In the genomic region with DNA sequence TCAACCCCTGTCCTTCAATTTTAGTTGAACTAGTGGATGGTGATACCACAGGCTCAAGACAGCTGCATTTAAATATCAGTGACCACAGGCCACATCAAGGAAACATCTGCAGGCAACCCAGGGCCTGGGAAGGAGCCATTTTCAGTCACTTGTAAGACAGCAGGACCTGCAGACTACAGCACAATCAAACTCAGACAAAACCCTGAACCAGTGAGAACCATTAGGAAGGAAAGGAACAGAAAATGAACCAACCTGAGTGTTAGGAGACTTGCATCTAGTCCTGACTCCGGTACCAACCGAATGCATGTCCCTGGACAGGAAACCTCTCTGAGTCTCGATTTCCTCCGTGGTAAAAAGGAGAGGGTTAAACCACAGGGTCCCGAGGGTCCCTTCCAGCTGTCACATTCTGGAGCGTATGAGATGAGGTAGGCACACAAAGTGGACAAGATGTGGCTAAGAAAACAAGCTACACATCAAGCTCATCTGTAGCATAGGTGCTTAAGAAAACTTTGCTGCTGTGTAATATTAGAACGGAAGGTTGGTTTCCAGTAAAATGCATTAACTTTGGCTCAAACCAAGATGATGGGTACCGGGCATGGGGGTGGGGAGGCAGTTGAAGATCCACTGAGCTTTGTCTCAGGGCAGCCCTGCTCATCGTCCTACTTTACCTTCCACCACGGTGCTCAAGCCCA, we compare ENCODE assay signal across 1 cellular context.
A peak's percentile ranks its signal among the peaks of the same experiment; 100 is the strongest.
TF ChIP-seq lines count a peak whose summit lies in the region.

No MANE protein-coding gene starts in this region.

TF ChIP-seq in GM12878, 131 proteins besides CTCF, POLR2A, EP300 and RAD21 (continues in another document):
- TF ChIP-seq, protein P1, sequence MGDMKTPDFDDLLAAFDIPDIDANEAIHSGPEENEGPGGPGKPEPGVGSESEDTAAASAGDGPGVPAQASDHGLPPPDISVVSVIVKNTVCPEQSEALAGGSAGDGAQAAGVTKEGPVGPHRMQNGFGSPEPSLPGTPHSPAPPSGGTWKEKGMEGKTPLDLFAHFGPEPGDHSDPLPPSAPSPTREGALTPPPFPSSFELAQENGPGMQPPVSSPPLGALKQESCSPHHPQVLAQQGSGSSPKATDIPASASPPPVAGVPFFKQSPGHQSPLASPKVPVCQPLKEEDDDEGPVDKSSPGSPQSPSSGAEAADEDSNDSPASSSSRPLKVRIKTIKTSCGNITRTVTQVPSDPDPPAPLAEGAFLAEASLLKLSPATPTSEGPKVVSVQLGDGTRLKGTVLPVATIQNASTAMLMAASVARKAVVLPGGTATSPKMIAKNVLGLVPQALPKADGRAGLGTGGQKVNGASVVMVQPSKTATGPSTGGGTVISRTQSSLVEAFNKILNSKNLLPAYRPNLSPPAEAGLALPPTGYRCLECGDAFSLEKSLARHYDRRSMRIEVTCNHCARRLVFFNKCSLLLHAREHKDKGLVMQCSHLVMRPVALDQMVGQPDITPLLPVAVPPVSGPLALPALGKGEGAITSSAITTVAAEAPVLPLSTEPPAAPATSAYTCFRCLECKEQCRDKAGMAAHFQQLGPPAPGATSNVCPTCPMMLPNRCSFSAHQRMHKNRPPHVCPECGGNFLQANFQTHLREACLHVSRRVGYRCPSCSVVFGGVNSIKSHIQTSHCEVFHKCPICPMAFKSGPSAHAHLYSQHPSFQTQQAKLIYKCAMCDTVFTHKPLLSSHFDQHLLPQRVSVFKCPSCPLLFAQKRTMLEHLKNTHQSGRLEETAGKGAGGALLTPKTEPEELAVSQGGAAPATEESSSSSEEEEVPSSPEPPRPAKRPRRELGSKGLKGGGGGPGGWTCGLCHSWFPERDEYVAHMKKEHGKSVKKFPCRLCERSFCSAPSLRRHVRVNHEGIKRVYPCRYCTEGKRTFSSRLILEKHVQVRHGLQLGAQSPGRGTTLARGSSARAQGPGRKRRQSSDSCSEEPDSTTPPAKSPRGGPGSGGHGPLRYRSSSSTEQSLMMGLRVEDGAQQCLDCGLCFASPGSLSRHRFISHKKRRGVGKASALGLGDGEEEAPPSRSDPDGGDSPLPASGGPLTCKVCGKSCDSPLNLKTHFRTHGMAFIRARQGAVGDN (IDR thresholded peaks at IDR 0.05) = peak; percentile 17
- TF ChIP-seq, protein P2, sequence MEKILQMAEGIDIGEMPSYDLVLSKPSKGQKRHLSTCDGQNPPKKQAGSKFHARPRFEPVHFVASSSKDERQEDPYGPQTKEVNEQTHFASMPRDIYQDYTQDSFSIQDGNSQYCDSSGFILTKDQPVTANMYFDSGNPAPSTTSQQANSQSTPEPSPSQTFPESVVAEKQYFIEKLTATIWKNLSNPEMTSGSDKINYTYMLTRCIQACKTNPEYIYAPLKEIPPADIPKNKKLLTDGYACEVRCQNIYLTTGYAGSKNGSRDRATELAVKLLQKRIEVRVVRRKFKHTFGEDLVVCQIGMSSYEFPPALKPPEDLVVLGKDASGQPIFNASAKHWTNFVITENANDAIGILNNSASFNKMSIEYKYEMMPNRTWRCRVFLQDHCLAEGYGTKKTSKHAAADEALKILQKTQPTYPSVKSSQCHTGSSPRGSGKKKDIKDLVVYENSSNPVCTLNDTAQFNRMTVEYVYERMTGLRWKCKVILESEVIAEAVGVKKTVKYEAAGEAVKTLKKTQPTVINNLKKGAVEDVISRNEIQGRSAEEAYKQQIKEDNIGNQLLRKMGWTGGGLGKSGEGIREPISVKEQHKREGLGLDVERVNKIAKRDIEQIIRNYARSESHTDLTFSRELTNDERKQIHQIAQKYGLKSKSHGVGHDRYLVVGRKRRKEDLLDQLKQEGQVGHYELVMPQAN (conservative IDR thresholded peaks at IDR 0.05) = no peak; the same call in 1 of the 2 replicates
- TF ChIP-seq NFIC (IDR thresholded peaks at IDR 0.05; ENCODE audit: low read depth, low read length) = peak; percentile 72
- no peak for TF ChIP-seq STAT3 (IDR thresholded peaks at IDR 0.05; ENCODE audit: low read depth, low read length)
- no peak for TF ChIP-seq ZNF622 (IDR thresholded peaks at IDR 0.05)
- no peak for TF ChIP-seq USF1 (IDR thresholded peaks at IDR 0.05; ENCODE audit: borderline replicate concordance, extremely low read length, insufficient read depth, low read depth, low read length)
- TF ChIP-seq NR2F1 (conservative IDR thresholded peaks at IDR 0.05) = peak; percentile 31; the same call in 1 of the 2 replicates
- peak; percentile 90 for TF ChIP-seq YY1 (IDR thresholded peaks at IDR 0.05; ENCODE audit: low read depth, low read length)
- no peak for TF ChIP-seq MTA3 (IDR thresholded peaks at IDR 0.05; ENCODE audit: borderline replicate concordance, low read length)
- TF ChIP-seq JUNB (IDR thresholded peaks at IDR 0.05) = peak; percentile 41; the same call in 1 of the 2 replicates
- no peak for TF ChIP-seq SUPT20H (IDR thresholded peaks at IDR 0.05; ENCODE audit: borderline replicate concordance, control insufficient read depth, low read depth, low read length)
- TF ChIP-seq SREBF2 (IDR thresholded peaks at IDR 0.05; ENCODE audit: low read length) = no peak
- TF ChIP-seq TBL1XR1 (IDR thresholded peaks at IDR 0.05; ENCODE audit: low read depth, low read length) = peak; percentile 73; the same call in 1 of the 2 replicates
- TF ChIP-seq, protein P3, sequence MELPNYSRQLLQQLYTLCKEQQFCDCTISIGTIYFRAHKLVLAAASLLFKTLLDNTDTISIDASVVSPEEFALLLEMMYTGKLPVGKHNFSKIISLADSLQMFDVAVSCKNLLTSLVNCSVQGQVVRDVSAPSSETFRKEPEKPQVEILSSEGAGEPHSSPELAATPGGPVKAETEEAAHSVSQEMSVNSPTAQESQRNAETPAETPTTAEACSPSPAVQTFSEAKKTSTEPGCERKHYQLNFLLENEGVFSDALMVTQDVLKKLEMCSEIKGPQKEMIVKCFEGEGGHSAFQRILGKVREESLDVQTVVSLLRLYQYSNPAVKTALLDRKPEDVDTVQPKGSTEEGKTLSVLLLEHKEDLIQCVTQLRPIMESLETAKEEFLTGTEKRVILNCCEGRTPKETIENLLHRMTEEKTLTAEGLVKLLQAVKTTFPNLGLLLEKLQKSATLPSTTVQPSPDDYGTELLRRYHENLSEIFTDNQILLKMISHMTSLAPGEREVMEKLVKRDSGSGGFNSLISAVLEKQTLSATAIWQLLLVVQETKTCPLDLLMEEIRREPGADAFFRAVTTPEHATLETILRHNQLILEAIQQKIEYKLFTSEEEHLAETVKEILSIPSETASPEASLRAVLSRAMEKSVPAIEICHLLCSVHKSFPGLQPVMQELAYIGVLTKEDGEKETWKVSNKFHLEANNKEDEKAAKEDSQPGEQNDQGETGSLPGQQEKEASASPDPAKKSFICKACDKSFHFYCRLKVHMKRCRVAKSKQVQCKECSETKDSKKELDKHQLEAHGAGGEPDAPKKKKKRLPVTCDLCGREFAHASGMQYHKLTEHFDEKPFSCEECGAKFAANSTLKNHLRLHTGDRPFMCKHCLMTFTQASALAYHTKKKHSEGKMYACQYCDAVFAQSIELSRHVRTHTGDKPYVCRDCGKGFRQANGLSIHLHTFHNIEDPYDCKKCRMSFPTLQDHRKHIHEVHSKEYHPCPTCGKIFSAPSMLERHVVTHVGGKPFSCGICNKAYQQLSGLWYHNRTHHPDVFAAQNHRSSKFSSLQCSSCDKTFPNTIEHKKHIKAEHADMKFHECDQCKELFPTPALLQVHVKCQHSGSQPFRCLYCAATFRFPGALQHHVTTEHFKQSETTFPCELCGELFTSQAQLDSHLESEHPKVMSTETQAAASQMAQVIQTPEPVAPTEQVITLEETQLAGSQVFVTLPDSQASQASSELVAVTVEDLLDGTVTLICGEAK (IDR thresholded peaks at IDR 0.05; ENCODE audit: borderline replicate concordance) = no peak; the same call in 1 of the 2 replicates
- TF ChIP-seq BCL3 (IDR thresholded peaks at IDR 0.05; ENCODE audit: borderline replicate concordance, insufficient read depth, low read depth, low read length, poor library complexity, severe bottlenecking) = no peak
- TF ChIP-seq TCF12 (IDR thresholded peaks at IDR 0.05; ENCODE audit: low read depth, low read length) = peak; percentile 97
- no peak for TF ChIP-seq NR2C1 (IDR thresholded peaks at IDR 0.05)
- peak; percentile 77 for TF ChIP-seq MEF2B (IDR thresholded peaks at IDR 0.05; ENCODE audit: partially characterized antibody, poor library complexity, severe bottlenecking)
- peak; percentile 72; the same call in 1 of the 2 replicates for TF ChIP-seq WRNIP1 (IDR thresholded peaks at IDR 0.05; ENCODE audit: borderline replicate concordance, low read depth, low read length)
- no peak for TF ChIP-seq SIN3A (IDR thresholded peaks at IDR 0.05; ENCODE audit: low read depth, low read length)
- no peak for TF ChIP-seq ZNF384 (IDR thresholded peaks at IDR 0.05; ENCODE audit: borderline replicate concordance, low read depth, low read length)
- TF ChIP-seq, protein P4, sequence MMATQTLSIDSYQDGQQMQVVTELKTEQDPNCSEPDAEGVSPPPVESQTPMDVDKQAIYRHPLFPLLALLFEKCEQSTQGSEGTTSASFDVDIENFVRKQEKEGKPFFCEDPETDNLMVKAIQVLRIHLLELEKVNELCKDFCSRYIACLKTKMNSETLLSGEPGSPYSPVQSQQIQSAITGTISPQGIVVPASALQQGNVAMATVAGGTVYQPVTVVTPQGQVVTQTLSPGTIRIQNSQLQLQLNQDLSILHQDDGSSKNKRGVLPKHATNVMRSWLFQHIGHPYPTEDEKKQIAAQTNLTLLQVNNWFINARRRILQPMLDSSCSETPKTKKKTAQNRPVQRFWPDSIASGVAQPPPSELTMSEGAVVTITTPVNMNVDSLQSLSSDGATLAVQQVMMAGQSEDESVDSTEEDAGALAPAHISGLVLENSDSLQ (IDR thresholded peaks at IDR 0.05) = peak; percentile 75; the same call in 1 of the 2 replicates
- TF ChIP-seq SIX5 (IDR thresholded peaks at IDR 0.05; ENCODE audit: low read depth, low read length, severe bottlenecking) = no peak
- peak; percentile 7 for TF ChIP-seq E2F8 (IDR thresholded peaks at IDR 0.05; ENCODE audit: low read depth, partially characterized antibody)
- peak; percentile 51 to 57; a peak in 3 of 4 replicates for TF ChIP-seq IKZF2 (IDR thresholded peaks at IDR 0.05)
- no peak for TF ChIP-seq FOS (IDR thresholded peaks at IDR 0.05; ENCODE audit: borderline replicate concordance, extremely low read depth, insufficient read length)
- no peak for TF ChIP-seq TARDBP (IDR thresholded peaks at IDR 0.05; ENCODE audit: borderline replicate concordance)
- no peak for TF ChIP-seq BCLAF1 (IDR thresholded peaks at IDR 0.05)
- TF ChIP-seq FOXM1 (IDR thresholded peaks at IDR 0.05; ENCODE audit: low read depth, low read length) = peak; percentile 62
- no peak for TF ChIP-seq HDAC2 (IDR thresholded peaks at IDR 0.05)
- no peak for TF ChIP-seq BMI1 (IDR thresholded peaks at IDR 0.05; ENCODE audit: borderline replicate concordance)
- TF ChIP-seq, protein P5, sequence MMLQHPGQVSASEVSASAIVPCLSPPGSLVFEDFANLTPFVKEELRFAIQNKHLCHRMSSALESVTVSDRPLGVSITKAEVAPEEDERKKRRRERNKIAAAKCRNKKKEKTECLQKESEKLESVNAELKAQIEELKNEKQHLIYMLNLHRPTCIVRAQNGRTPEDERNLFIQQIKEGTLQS (IDR thresholded peaks at IDR 0.05; ENCODE audit: borderline replicate concordance, extremely low read depth, low read depth, low read length) = no peak
- no peak for TF ChIP-seq SMARCA5 (IDR thresholded peaks at IDR 0.05)
- TF ChIP-seq POLR2AphosphoS5 (IDR thresholded peaks at IDR 0.05; ENCODE audit: low read length) = peak; percentile 74; the same call in 1 of the 2 replicates
- peak; percentile 9; the same call in 1 of the 2 replicates for TF ChIP-seq CREM (IDR thresholded peaks at IDR 0.05; ENCODE audit: low read depth)
